Comparison of ENCODE assay signal across 15 cellular contexts in genomic region chr1:233242827-233243483, GRCh38. TPM values are rescaled to one million over a fixed set of nuclear protein-coding genes. Genes with fewer than 3 reads are reported as not detected.
DNase-seq lines count a peak whose midpoint lies in the region; TF ChIP-seq lines count a peak whose summit lies in the region.
"Had no signal": no experiment of that assay in that cellular context is flagged by ENCODE, and none has a peak within 500 bp of the region (broad histone marks: within the 10 kb centered on the region; RNA-seq: fewer than 3 reads in every experiment).

No MANE protein-coding gene starts in this region.

- TF ChIP-seq CTCF in mesothelial cell of epicardium (IDR thresholded peaks at IDR 0.05; ENCODE audit: unreplicated experiment) (no peak), GM20000 (IDR thresholded peaks at IDR 0.05; ENCODE audit: extremely low read depth, missing control alignments) (no peak)

- H3K4me3 Mint-ChIP-seq in mesothelial cell of epicardium: no peak overlapping the region
- H3K4me3 Mint-ChIP-seq: CD4-positive, CD25-positive, alpha-beta regulatory T cell had no signal

- H3K9me3 Mint-ChIP-seq in mesothelial cell of epicardium: no peaks in the 10 kb centered on the region
- H3K9me3 Mint-ChIP-seq: CD4-positive, CD25-positive, alpha-beta regulatory T cell had no signal

- peaks cover 6% of the 10 kb centered on the region for H3K36me3 Mint-ChIP-seq in mesothelial cell of epicardium

- H3K27me3 Mint-ChIP-seq in mesothelial cell of epicardium (ENCODE audit: low read depth): no peaks in the 10 kb centered on the region
- H3K27me3 Mint-ChIP-seq: CD4-positive, CD25-positive, alpha-beta regulatory T cell had no signal

- H3K27ac Mint-ChIP-seq in mesothelial cell of epicardium: peak overlapping the region; percentile 35
- H3K27ac Mint-ChIP-seq: CD4-positive, CD25-positive, alpha-beta regulatory T cell had no signal

- peaks cover 35% of the 10 kb centered on the region for H3K4me1 Mint-ChIP-seq in mesothelial cell of epicardium

- DNase-seq in CD1c-positive myeloid dendritic cell (ENCODE audit: extremely low spot score) (peak; percentile 73), Kasumi-1 (lab: John Stamatoyannopoulos, UW) (peak; percentile 67 to 76), SIG-M5 treated with dmso at 0.1 percent for 504 hours (lab: John Stamatoyannopoulos, UW; ENCODE audit: unreplicated experiment) (peak; percentile 87), mesothelial cell of epicardium (ENCODE audit: low spot score in 2 of 2, unreplicated experiment in 2 of 2) (no peak), AG20443 (ENCODE audit: low spot score) (no peak), NCI-H226 (no peak), ecto neural progenitor cell (ENCODE audit: low spot score) (no peak), GM20000 (ENCODE audit: low spot score) (no peak)
- DNase-seq: adrenal gland; CD4-positive, CD25-positive, alpha-beta regulatory T cell; foreskin melanocyte; kidney; NCI-H1930; stimulated activated naive CD4-positive, alpha-beta T cell treated with Interleukin-2 at 50 U/mL for 16 hours; WERI-Rb-1 had no signal

RNA-seq across cellular contexts. Expression of gene PCNX2, which starts 52.6 kb away (rescaled TPM):
- 26.8 to 28.4 TPM (median 27.4 TPM) in 3 replicates for total RNA-seq in mesothelial cell of epicardium

Comparison
In these comparisons a context has a peak if more than half of its experiments do, and no peak if none do; other contexts are left out.
1. DNase-seq: peak in CD1c-positive myeloid dendritic cell (single experiment), Kasumi-1 (2 of 2) and SIG-M5 treated with dmso at 0.1 percent for 504 hours (single experiment); none in mesothelial cell of epicardium (0 of 2), AG20443 (single experiment), NCI-H226 (single experiment), ecto neural progenitor cell (single experiment) and GM20000 (single experiment).